Comparison of ENCODE assay signal across 23 cellular contexts in genomic region chr15:50059883-50060282, GRCh38. TPM values are rescaled to one million over a fixed set of nuclear protein-coding genes. Genes with fewer than 3 reads are reported as not detected.
A peak's percentile ranks its signal among the peaks of the same experiment; 100 is the strongest.
DNase-seq lines count a peak whose midpoint lies in the region; ATAC-seq, FAIRE-seq and TF ChIP-seq lines count a peak whose summit lies in the region.
"Had no signal": no experiment of that assay in that cellular context is flagged by ENCODE, and none has a peak within 500 bp of the region (broad histone marks: within the 10 kb centered on the region; RNA-seq: fewer than 3 reads in every experiment).

No MANE protein-coding gene starts in this region.

- H3K27ac Mint-ChIP-seq in H9 = peak overlapping the region; percentile 37 to 75 (median 64); a peak in 4 of 7 replicates
- H3K27ac Mint-ChIP-seq in natural killer cell treated with Interleukin-12 subunit alpha and Interleukin-12 subunit beta and Interleukin-15 and Interleukin-18, amount 100 ng/mL, for 72 hours = peak overlapping the region; percentile 92 to 98
- H3K27ac Mint-ChIP-seq in activated CD4-positive, alpha-beta T cell treated with anti-CD3 and anti-CD28 coated beads for 36 hours = no peak overlapping the region
- H3K27ac Mint-ChIP-seq: activated CD8-positive, alpha-beta T cell treated with anti-CD3 and anti-CD28 coated beads for 36 hours had no signal

- TF ChIP-seq POLR2A in H1 (IDR thresholded peaks at IDR 0.05; ENCODE audit: control extremely low read depth in 1 of 2, low read depth in 2 of 2, low read length in 2 of 2) = no peak

- H3K23me2 ChIP-seq in H9 (ENCODE audit: insufficient read length, low read depth, low read length, poor library complexity, severe bottlenecking) (no peaks in the 10 kb centered on the region), H1 (ENCODE audit: low read depth, low read length) (no peaks in the 10 kb centered on the region)

- H2BK20ac ChIP-seq in H9 (ENCODE audit: low read depth, low read length, poor library complexity, severe bottlenecking) (no peak overlapping the region), H1 (ENCODE audit: low read length) (no peak overlapping the region)

- H2BK15ac ChIP-seq in H9 (ENCODE audit: low read depth, low read length) = no peak overlapping the region
- no peak overlapping the region for H2BK15ac ChIP-seq in H1 (ENCODE audit: low read length)

- H3K14ac ChIP-seq in H9 (ENCODE audit: insufficient read depth, low read length) = no peak overlapping the region
- no peak overlapping the region for H3K14ac ChIP-seq in H1 (ENCODE audit: insufficient read length)

- H3K79me2 ChIP-seq in H9 (ENCODE audit: insufficient read depth, low read length) (no peaks in the 10 kb centered on the region), H1 (ENCODE audit: control insufficient read depth in 1 of 2, insufficient read depth in 2 of 2, low read length in 2 of 2) (no peaks in the 10 kb centered on the region)

- FAIRE-seq in H1 (lab: Jason Lieb, UNC) = no peak
- FAIRE-seq: GM12892 had no signal

- no peak overlapping the region for H4K91ac ChIP-seq in H9 (ENCODE audit: insufficient read length, low read depth, low read length)
- H4K91ac ChIP-seq in H1 (replicated peaks; ENCODE audit: insufficient read length, low read length) = no peak overlapping the region

- H4K5ac ChIP-seq in H9 (ENCODE audit: insufficient read length, low read depth, low read length) (no peak overlapping the region), H1 (ENCODE audit: insufficient read length, low read depth, low read length) (no peak overlapping the region)

- no peak overlapping the region for H3K4ac ChIP-seq in H9 (ENCODE audit: low read depth, low read length)
- no peak overlapping the region for H3K4ac ChIP-seq in H1 (replicated peaks; ENCODE audit: insufficient read length, low read depth, low read length)

- no CpG with 5 or more reads among the region's 5 CpGs for WGBS in H9 (ENCODE audit: extremely low coverage, insufficient read length, low lambda C conversion rate)
- WGBS in H1 (ENCODE audit: extremely low coverage in 1 of 2, insufficient coverage in 1 of 2, insufficient read length in 1 of 2, insufficient replicate concordance in 2 of 2, low coverage in 1 of 2, low lambda C conversion rate in 2 of 2, missing lambda C conversion rate in 1 of 2), 2 experiments = 80% methylated on average over 5 of the region's 5 CpGs; no CpG with 5 or more reads in 1 of the 2 experiments

- H3T11ph ChIP-seq in H9 (ENCODE audit: low read length) = no peak overlapping the region

- H2BK5ac ChIP-seq in H9 (ENCODE audit: insufficient read length, low read length) = no peak overlapping the region
- H2BK5ac ChIP-seq in H1 (ENCODE audit: low read depth, low read length) = peak overlapping the region; percentile 29; the same call in 1 of the 2 replicates

- H2BK120ac ChIP-seq in H9 (ENCODE audit: low read depth, low read length, poor library complexity, severe bottlenecking) = no peak overlapping the region
- H2BK120ac ChIP-seq in H1 (replicated peaks; ENCODE audit: low read depth, low read length) = no peak overlapping the region

- no peaks in the 10 kb centered on the region for H3K27me3 ChIP-seq in H9 (ENCODE audit: insufficient read depth, low read length)
- no peaks in the 10 kb centered on the region for H3K27me3 ChIP-seq in H1 (replicated peaks in 1 of 4; ENCODE audit: control insufficient read depth in 3 of 4, extremely low read depth in 1 of 4, insufficient read depth in 3 of 4, low read length in 3 of 4)
- H3K27me3 ChIP-seq: adrenal gland; BLaER1 treated with 17β-estradiol and CSF1 and Interleukin-3, amounts not matched to agents 10 nM and 100 nM; esophagus muscularis mucosa had no signal

- TF ChIP-seq EP300 in H1 (IDR thresholded peaks at IDR 0.05; ENCODE audit: borderline replicate concordance in 1 of 2, low read depth in 2 of 2, low read length in 2 of 2) = no peak

- no peak for TF ChIP-seq RAD21 in H1 (IDR thresholded peaks at IDR 0.05 in 1 of 2, conservative IDR thresholded peaks at IDR 0.05 in 1 of 2; ENCODE audit: low read depth in 2 of 2, low read length in 2 of 2)

- TF ChIP-seq CTCF in H9 (conservative IDR thresholded peaks at IDR 0.05) = no peak
- TF ChIP-seq CTCF in H1 (IDR thresholded peaks at IDR 0.05; ENCODE audit: control extremely low read depth in 1 of 3, insufficient read depth in 1 of 3, low read depth in 1 of 3, low read length in 3 of 3) = no peak

- no peaks in the 10 kb centered on the region for H3K36me3 ChIP-seq in H1 (ENCODE audit: control insufficient read depth in 2 of 4, insufficient read depth in 4 of 4, low read length in 3 of 4)
- H3K36me3 ChIP-seq: adrenal gland, cardiac muscle cell, esophagus muscularis mucosa, MG63, thoracic aorta had no signal

- H3K18ac ChIP-seq in H9 (ENCODE audit: insufficient read length, low read depth, low read length) (no peak overlapping the region), H1 (ENCODE audit: extremely low read depth, low read length) (peak overlapping the region; percentile 63; the same call in 1 of the 2 replicates)

- intact Hi-C loops in activated CD4-positive, alpha-beta T cell treated with anti-CD3 and anti-CD28 coated beads for 36 hours (cut with DNase I, micrococcal nuclease) = loop anchor here in 1 of 2 experiments (10.0 kb wide), 1 partner anchor 255 kb away; no protein-coding TSS in a partner anchor

- H3K23ac ChIP-seq in H9 (ENCODE audit: insufficient read length, low read depth, low read length) = no peak overlapping the region
- H3K23ac ChIP-seq in H1 (ENCODE audit: insufficient read length) = no peak overlapping the region

- POLR2A ChIA-PET in H1 (lab: Charles Lee; ENCODE audit: partially characterized antibody) = no interaction called here
- POLR2A ChIA-PET in activated CD4-positive, alpha-beta T cell treated with anti-CD3 and anti-CD28 coated beads for 36 hours (lab: Charles Lee) = no interaction called here

- H3K36me3 Mint-ChIP-seq in H9 (ENCODE audit: insufficient read depth in 1 of 3, low read depth in 3 of 3) = no peaks in the 10 kb centered on the region
- peaks cover 55% of the 10 kb centered on the region for H3K36me3 Mint-ChIP-seq in natural killer cell treated with Interleukin-12 subunit alpha and Interleukin-12 subunit beta and Interleukin-15 and Interleukin-18, amount 100 ng/mL, for 72 hours
- no peaks in the 10 kb centered on the region for H3K36me3 Mint-ChIP-seq in activated CD4-positive, alpha-beta T cell treated with anti-CD3 and anti-CD28 coated beads for 36 hours (ENCODE audit: low read depth)

- no peaks in the 10 kb centered on the region for H3K9me3 Mint-ChIP-seq in H9
- no peaks in the 10 kb centered on the region for H3K9me3 Mint-ChIP-seq in natural killer cell treated with Interleukin-12 subunit alpha and Interleukin-12 subunit beta and Interleukin-15 and Interleukin-18, amount 100 ng/mL, for 72 hours
- H3K9me3 Mint-ChIP-seq in activated CD4-positive, alpha-beta T cell treated with anti-CD3 and anti-CD28 coated beads for 36 hours (ENCODE audit: low read depth) = no peaks in the 10 kb centered on the region
- H3K9me3 Mint-ChIP-seq: activated CD8-positive, alpha-beta T cell treated with anti-CD3 and anti-CD28 coated beads for 36 hours had no signal

- H4K20me1 ChIP-seq in H9 (ENCODE audit: control insufficient read depth, insufficient read depth, insufficient read length) = no peaks in the 10 kb centered on the region
- no peaks in the 10 kb centered on the region for H4K20me1 ChIP-seq in H1 (replicated peaks in 1 of 2; ENCODE audit: control insufficient read depth in 1 of 2, insufficient read depth in 2 of 2, low read length in 2 of 2)
- H4K20me1 ChIP-seq: BLaER1 treated with 17β-estradiol and CSF1 and Interleukin-3, amounts not matched to agents 10 nM and 100 nM had no signal

- H3K4me2 ChIP-seq in H9 (ENCODE audit: insufficient read depth, insufficient read length, low read length) (no peak overlapping the region), H1 (ENCODE audit: insufficient read depth in 1 of 2, low read depth in 2 of 2, low read length in 2 of 2) (0 out of 4 replicates have a peak overlapping the region, but pooled peaks of 1 of the 2 experiments have one; percentile 8)

- no peaks in the 10 kb centered on the region for H3K27me3 Mint-ChIP-seq in H9 (ENCODE audit: low read depth)
- no peaks in the 10 kb centered on the region for H3K27me3 Mint-ChIP-seq in natural killer cell treated with Interleukin-12 subunit alpha and Interleukin-12 subunit beta and Interleukin-15 and Interleukin-18, amount 100 ng/mL, for 72 hours
- peaks cover 12% of the 10 kb centered on the region for H3K27me3 Mint-ChIP-seq in activated CD4-positive, alpha-beta T cell treated with anti-CD3 and anti-CD28 coated beads for 36 hours

- DNase-seq in CD1c-positive myeloid dendritic cell (ENCODE audit: extremely low spot score) = peak; percentile 17
- DNase-seq in H9 = peak; percentile 34
- DNase-seq in H1 (ENCODE audit: low read depth in 1 of 2, low spot score in 2 of 2) = no peak
- DNase-seq in natural killer cell treated with Interleukin-12 subunit alpha and Interleukin-12 subunit beta and Interleukin-15 and Interleukin-18, amount 100 ng/mL, for 72 hours (ENCODE audit: low spot score) = no peak
- DNase-seq in NCI-H1092 (lab: John Stamatoyannopoulos, UW) = no peak
- no peak for DNase-seq in GF-D8 (lab: John Stamatoyannopoulos, UW)
- no peak for DNase-seq in activated CD4-positive, alpha-beta T cell treated with anti-CD3 and anti-CD28 coated beads for 36 hours
- DNase-seq: activated CD8-positive, alpha-beta T cell treated with anti-CD3 and anti-CD28 coated beads for 36 hours; adrenal gland; GDM1; head of caudate nucleus; IMR-90; islet precursor cell; MG63; NCI-H187 treated with DMSO at 0.1 percent for 48 hours; NCI-H446 treated with DMSO at 0.1 percent for 48 hours; RPMI8226; stimulated activated CD4-positive, alpha-beta T cell treated with anti-CD3 and anti-CD28 coated beads, Interleukin-12 subunit alpha, Interleukin-12 subunit beta, amount 100 ng/mL, for 4 hours had no signal

- no peaks in the 10 kb centered on the region; the same call in 1 of the 2 replicates for H3K4me1 ChIP-seq in H9 (ENCODE audit: insufficient read depth, low read length)
- peaks cover 0 to 4% (median under 1%) of the 10 kb centered on the region in 4 experiments; a peak in 2 of 7 replicates for H3K4me1 ChIP-seq in H1 (replicated peaks in 1 of 4; ENCODE audit: control insufficient read depth in 3 of 4, insufficient read depth in 4 of 4, low read length in 3 of 4)

- H3K4me3 Mint-ChIP-seq in H9 = no peak overlapping the region
- H3K4me3 Mint-ChIP-seq in natural killer cell treated with Interleukin-12 subunit alpha and Interleukin-12 subunit beta and Interleukin-15 and Interleukin-18, amount 100 ng/mL, for 72 hours = peak overlapping the region; percentile 68
- no peak overlapping the region for H3K4me3 Mint-ChIP-seq in activated CD4-positive, alpha-beta T cell treated with anti-CD3 and anti-CD28 coated beads for 36 hours
- H3K4me3 Mint-ChIP-seq: activated CD8-positive, alpha-beta T cell treated with anti-CD3 and anti-CD28 coated beads for 36 hours had no signal

- no peak overlapping the region for H3K4me3 ChIP-seq in H1 (ENCODE audit: extremely low read depth in 1 of 4, insufficient read depth in 2 of 4, low read depth in 3 of 4, low read length in 4 of 4)
- H3K4me3 ChIP-seq: adrenal gland; BLaER1 treated with 17β-estradiol and CSF1 and Interleukin-3, amounts not matched to agents 10 nM and 100 nM; cardiac muscle cell; esophagus muscularis mucosa; MG63; thoracic aorta had no signal

- H2AFZ ChIP-seq in H9 (ENCODE audit: low read length) = no peak overlapping the region
- H2AFZ ChIP-seq in H1 (ENCODE audit: low read length) = peak overlapping the region; percentile 25; the same call in 1 of the 2 replicates

- H2BK12ac ChIP-seq in H9 (ENCODE audit: insufficient read length, low read depth, low read length) (no peak overlapping the region), H1 (ENCODE audit: low read depth, low read length) (no peak overlapping the region)

- H3K9ac ChIP-seq in H9 (ENCODE audit: extremely low read depth, insufficient read length, low read length) (no peak overlapping the region), H1 (replicated peaks in 1 of 4; ENCODE audit: extremely low read depth in 1 of 4, low read depth in 3 of 4, low read length in 3 of 4) (no peak overlapping the region)

- CTCF ChIA-PET in H1 (lab: Charles Lee; ENCODE audit: partially characterized antibody) = interaction anchor here (1.0 to 2.1 kb wide), 2 partner anchors 16 to 183 kb away, joined by 3 to 8 read pairs; no protein-coding TSS in a partner anchor
- CTCF ChIA-PET in activated CD4-positive, alpha-beta T cell treated with anti-CD3 and anti-CD28 coated beads for 36 hours (lab: Charles Lee) = no interaction called here

- H3K56ac ChIP-seq in H9 (ENCODE audit: insufficient read length, low read depth, low read length) (no peak overlapping the region), H1 (replicated peaks; ENCODE audit: insufficient read length, low read depth, low read length) (no peak overlapping the region)

- H3K4me1 Mint-ChIP-seq in H9 = peaks cover 36 to 41% of the 10 kb centered on the region in 2 experiments
- peaks cover 79 to 91% of the 10 kb centered on the region in 2 donors for H3K4me1 Mint-ChIP-seq in natural killer cell treated with Interleukin-12 subunit alpha and Interleukin-12 subunit beta and Interleukin-15 and Interleukin-18, amount 100 ng/mL, for 72 hours (ENCODE audit: low read depth in 2 of 2)
- peaks cover 16% of the 10 kb centered on the region for H3K4me1 Mint-ChIP-seq in activated CD4-positive, alpha-beta T cell treated with anti-CD3 and anti-CD28 coated beads for 36 hours

- H3K79me1 ChIP-seq in H9 (ENCODE audit: insufficient read depth, low read depth, low read length, poor library complexity, severe bottlenecking) (no peaks in the 10 kb centered on the region), H1 (ENCODE audit: low read depth, low read length) (no peaks in the 10 kb centered on the region)

- H2AK5ac ChIP-seq in H9 (ENCODE audit: insufficient read length, low read length) (no peak overlapping the region), H1 (ENCODE audit: low read depth, low read length) (no peak overlapping the region)

- H4K8ac ChIP-seq in H9 (replicated peaks; ENCODE audit: insufficient read length, low read depth, low read length) (no peak overlapping the region), H1 (ENCODE audit: extremely low read depth, insufficient read depth, low read length) (no peak overlapping the region)

- ATAC-seq in natural killer cell treated with Interleukin-12 subunit alpha and Interleukin-12 subunit beta and Interleukin-15 and Interleukin-18, amount 100 ng/mL, for 72 hours = peak; percentile 66 to 70
- ATAC-seq in activated CD4-positive, alpha-beta T cell treated with anti-CD3 and anti-CD28 coated beads for 36 hours = no peak
- ATAC-seq: activated CD8-positive, alpha-beta T cell treated with anti-CD3 and anti-CD28 coated beads for 36 hours had no signal

- H3K9me3 ChIP-seq in H9 (ENCODE audit: control insufficient read depth, low read depth, low read length) = no peaks in the 10 kb centered on the region
- H3K9me3 ChIP-seq in H1 (ENCODE audit: insufficient read depth in 2 of 2, low read depth in 1 of 2, low read length in 1 of 2) = no peaks in the 10 kb centered on the region
- H3K9me3 ChIP-seq: adrenal gland, esophagus muscularis mucosa, MG63, thoracic aorta had no signal

- no peak overlapping the region for H3K27ac ChIP-seq in H9 (ENCODE audit: insufficient read length, low read depth, low read length)
- no peak overlapping the region for H3K27ac ChIP-seq in H1 (ENCODE audit: low read depth, low read length)
- H3K27ac ChIP-seq: adrenal gland, cardiac muscle cell, thoracic aorta had no signal

RNA-seq across cellular contexts. Expression of gene ATP8B4, which starts 59.1 kb away (rescaled TPM):
- 0.52 and 0.61 TPM in 2 replicates for total RNA-seq in H9 (2021)
- total RNA-seq in H1 (2021; fragmentation: NEBNext Ultra II Directional; extraction: Animal tissue kit (Norgen Biotek cat#: 25700)) = 0.24 and 0.57 TPM in 2 replicates
- polyA plus RNA-seq in H1 (2011; rRNA removed) = 0.17 TPM in 2 replicates
- polyA plus RNA-seq in H1 (2011; cell fraction: cytosol; rRNA removed) = 0.13 TPM
- 0.14 TPM for polyA plus RNA-seq in H1 (2011; cell fraction: nucleus; rRNA removed)
- 0.19 to 0.59 TPM (median 0.22 TPM) in 4 replicates for polyA plus RNA-seq in H1 (2012, experiment 1 of 2)
- polyA plus RNA-seq in H1 (2012, experiment 2 of 2) = not detected
- polyA plus RNA-seq in H1 (2013, experiment 1 of 2) = 0.12 TPM
- 0.20 TPM for polyA plus RNA-seq in H1 (2013, experiment 2 of 2)
- polyA minus RNA-seq in H1 (2011; rRNA and poly(A)+ RNA removed) = 0.98 and 1.0 TPM in 2 replicates
- polyA minus RNA-seq in H1 (2011; cell fraction: cytosol; rRNA and poly(A)+ RNA removed) = not detected
- 1.3 TPM for polyA minus RNA-seq in H1 (2011; cell fraction: nucleus; rRNA and poly(A)+ RNA removed)
- total RNA-seq in natural killer cell treated with Interleukin-12 subunit alpha and Interleukin-12 subunit beta and Interleukin-15 and Interleukin-18, amount 100 ng/mL, for 72 hours = 100 to 1,000 TPM; 273 to 296 TPM
- 1 to 10 TPM; 5.0 to 5.1 TPM for total RNA-seq in activated CD4-positive, alpha-beta T cell treated with anti-CD3 and anti-CD28 coated beads for 36 hours

Comparison
In these comparisons a context has a peak if more than half of its experiments do, and no peak if none do; other contexts are left out.
1. DNase-seq: peak in CD1c-positive myeloid dendritic cell (single experiment) and H9 (single experiment); none in H1 (0 of 2), natural killer cell treated with Interleukin-12 subunit alpha and Interleukin-12 subunit beta and Interleukin-15 and Interleukin-18, amount 100 ng/mL, for 72 hours (single experiment), NCI-H1092 (single experiment), GF-D8 (single experiment) and activated CD4-positive, alpha-beta T cell treated with anti-CD3 and anti-CD28 coated beads for 36 hours (single experiment).
2. RNA of gene ATP8B4, which starts 59.1 kb away (total RNA-seq): 273 to 296 TPM in natural killer cell treated with Interleukin-12 subunit alpha and Interleukin-12 subunit beta and Interleukin-15 and Interleukin-18, amount 100 ng/mL, for 72 hours; 5.0 to 5.1 TPM in activated CD4-positive, alpha-beta T cell treated with anti-CD3 and anti-CD28 coated beads for 36 hours, 0.52 to 0.61 TPM in H9 and 0.24 to 0.57 TPM in H1; every median in the first group is over 10 times any median in the second.